In genomic region chr19:39823693-39824092, GRCh38 we compare ENCODE assay signal across 10 cellular contexts. TPM values are rescaled to one million over a fixed set of nuclear protein-coding genes. Genes with fewer than 3 reads are reported as not detected.
A peak's percentile ranks its signal among the peaks of the same experiment; 100 is the strongest.
DNase-seq lines count a peak whose midpoint lies in the region; TF ChIP-seq lines count a peak whose summit lies in the region.
"Had no signal": no experiment of that assay in that cellular context is flagged by ENCODE, and none has a peak within 500 bp of the region (broad histone marks: within the 10 kb centered on the region; RNA-seq: fewer than 3 reads in every experiment).

No MANE protein-coding gene starts in this region.

- H3K4me1 ChIP-seq in HUES48 (ENCODE audit: control insufficient read depth, insufficient read depth, low read length): peaks cover 6% of the 10 kb centered on the region; the same call in 1 of the 2 replicates
- H3K4me1 ChIP-seq in iPS-20b (ENCODE audit: insufficient read depth, low read length): no peaks in the 10 kb centered on the region; the same call in 1 of the 2 replicates
- peaks cover 6 to 21% (median 16%) of the 10 kb centered on the region in 5 donors for H3K4me1 ChIP-seq in subcutaneous abdominal adipose tissue (ENCODE audit: control insufficient read depth in 5 of 5, insufficient read depth in 5 of 5, low read length in 5 of 5)

- H3K27ac ChIP-seq in HUES48 (ENCODE audit: low read depth, low read length): no peak overlapping the region
- no peak overlapping the region for H3K27ac ChIP-seq in iPS-20b (ENCODE audit: low read length)
- peak overlapping the region; percentile 41 for H3K27ac ChIP-seq in subcutaneous abdominal adipose tissue (ENCODE audit: low read depth, low read length)

- TF ChIP-seq CTCF in WI38 (IDR thresholded peaks at IDR 0.05; ENCODE audit: low read depth, low read length) (no peak), GM13977 (IDR thresholded peaks at IDR 0.05; ENCODE audit: extremely low read depth, insufficient read depth, missing control alignments) (no peak)

- H3K4me3 ChIP-seq in HUES48 (ENCODE audit: low read depth, low read length) (peak overlapping the region; percentile 86), WI38 (ENCODE audit: low read depth, low read length) (peak overlapping the region; percentile 73), iPS-20b (ENCODE audit: low read length) (peak overlapping the region; percentile 71), subcutaneous abdominal adipose tissue (ENCODE audit: low read depth in 1 of 5, low read length in 5 of 5) (peak overlapping the region; percentile 74 to 97 (median 90))

- in situ Hi-C loops in GM13977 (cut with MboI; ENCODE audit: low pct_unique_long_range_greater_than_20kb, low sequenced_read_pairs, unreplicated experiment): no loop called here

- DNase-seq in GM13977 (ENCODE audit: low spot score): no peak
- no peak for DNase-seq in activated T-cell treated with anti-CD3 and anti-CD28 coated beads for 4 hours
- DNase-seq in RPMI8226: no peak
- DNase-seq in H4 (ENCODE audit: low spot score): no peak

- H3K9ac ChIP-seq in HUES48 (ENCODE audit: low read depth, low read length) (0 out of 2 replicates have a peak overlapping the region, but pooled peaks have one; percentile 69), iPS-20b (ENCODE audit: low read depth, low read length) (peak overlapping the region; percentile 70), subcutaneous abdominal adipose tissue (ENCODE audit: low read length in 5 of 5) (peak overlapping the region; percentile 64 to 92 (median 89))

- H3K27me3 ChIP-seq in HUES48 (ENCODE audit: control insufficient read depth, insufficient read depth, low read length) (no peaks in the 10 kb centered on the region), iPS-20b (ENCODE audit: insufficient read depth, low read length) (no peaks in the 10 kb centered on the region), subcutaneous abdominal adipose tissue (ENCODE audit: control insufficient read depth in 5 of 5, insufficient read depth in 4 of 5, low read length in 5 of 5) (no peaks in the 10 kb centered on the region)

- H3K36me3 ChIP-seq in HUES48 (ENCODE audit: control insufficient read depth, insufficient read depth, low read length) (peaks cover 20% of the 10 kb centered on the region), iPS-20b (ENCODE audit: insufficient read depth, low read depth, low read length) (peaks cover 18% of the 10 kb centered on the region), subcutaneous abdominal adipose tissue (ENCODE audit: control insufficient read depth in 5 of 5, insufficient read depth in 5 of 5, low read length in 5 of 5) (peaks cover 2 to 34% (median 30%) of the 10 kb centered on the region in 5 donors)

- H3K9me3 ChIP-seq in HUES48 (ENCODE audit: control insufficient read depth, insufficient read depth, low read length) (no peaks in the 10 kb centered on the region), iPS-20b (ENCODE audit: insufficient read depth, low read depth, low read length) (no peaks in the 10 kb centered on the region), subcutaneous abdominal adipose tissue (ENCODE audit: control insufficient read depth in 5 of 5, low read length in 5 of 5) (peaks cover 0 to 3% (median 0%) of the 10 kb centered on the region in 5 donors)

RNA-seq across cellular contexts. Expression of gene DYRK1B, which starts 10.3 kb away (rescaled TPM):
- total RNA-seq in H4 (2014; rRNA removed; shearing (Covaris generic)): 4.2 and 4.3 TPM in 2 replicates

RNA-seq across cellular contexts. Expression of gene FBL, which starts 22.5 kb away (rescaled TPM):
- total RNA-seq in H4 (2014; rRNA removed; shearing (Covaris generic)): 256 and 309 TPM in 2 replicates

RNA-seq across cellular contexts. Expression of gene LEUTX, which starts 45.0 kb away (rescaled TPM):
- total RNA-seq in H4 (2014; rRNA removed; shearing (Covaris generic)): not detected in 2 replicates
- total RNA-seq: activated CD8-positive, alpha-beta memory T cell treated with anti-CD3 and anti-CD28 coated beads, Interleukin-2, amount 10 ng/mL, durations not matched to agents 7 days and 5 days; M059J had no signal
